ENCODE assay signal across 1 cellular context in the genomic region with DNA sequence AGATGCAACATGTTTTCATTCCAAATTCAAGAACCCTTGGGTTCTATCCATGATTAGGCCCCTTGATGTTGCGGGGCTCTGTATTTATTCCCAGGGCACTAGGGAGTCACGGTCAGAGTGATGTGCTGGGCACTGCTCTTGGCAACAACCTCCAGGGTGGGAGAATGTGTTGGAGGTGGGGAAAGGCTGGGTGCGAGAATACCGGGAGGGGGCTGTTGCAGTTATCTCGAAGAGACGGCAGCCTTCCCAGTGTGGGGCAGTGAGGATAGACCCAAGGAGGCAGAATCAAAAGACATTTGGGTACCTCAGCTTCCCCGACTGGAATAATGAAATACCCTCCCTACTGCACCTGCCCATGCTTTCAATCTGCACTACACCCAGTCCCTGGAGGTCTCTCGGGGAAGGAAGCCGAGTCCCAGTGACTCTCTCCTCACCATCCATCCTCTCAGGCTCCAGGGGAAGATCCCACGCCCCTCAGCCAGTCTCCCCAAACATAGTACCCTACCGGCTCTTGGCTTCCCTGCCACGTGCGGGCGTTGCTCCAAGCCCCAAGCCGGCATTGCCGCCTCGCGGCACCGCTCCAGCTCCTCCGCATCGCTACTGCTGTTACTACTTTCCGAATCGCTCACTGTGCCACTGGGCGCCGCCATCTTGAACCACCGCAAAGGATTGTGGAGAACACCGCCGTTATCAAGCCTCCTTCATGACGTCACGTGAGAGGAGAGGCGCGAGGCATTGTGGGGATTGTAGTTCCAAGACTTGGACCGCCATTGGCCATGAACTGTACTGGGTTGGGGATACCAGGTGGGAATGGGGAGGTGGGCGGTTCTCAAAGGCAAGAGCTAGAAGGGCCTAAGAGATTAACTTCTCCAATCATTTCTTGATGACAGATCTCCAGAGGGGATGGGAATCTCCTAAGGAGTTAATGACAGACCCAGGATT.
TF ChIP-seq lines count a peak whose summit lies in the region.

A gene with protein sequence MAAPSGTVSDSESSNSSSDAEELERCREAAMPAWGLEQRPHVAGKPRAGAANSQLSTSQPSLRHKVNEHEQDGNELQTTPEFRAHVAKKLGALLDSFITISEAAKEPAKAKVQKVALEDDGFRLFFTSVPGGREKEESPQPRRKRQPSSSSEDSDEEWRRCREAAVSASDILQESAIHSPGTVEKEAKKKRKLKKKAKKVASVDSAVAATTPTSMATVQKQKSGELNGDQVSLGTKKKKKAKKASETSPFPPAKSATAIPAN (minus strand): TSS at position 663 of the 942 bp plus-strand sequence. CDS start 13 bp downstream, at position 650.

TF ChIP-seq in HepG2, 621 proteins besides CTCF, POLR2A, EP300 and RAD21 (continued from another document and continues in another):
- TF ChIP-seq ZNF280B (CRISPR knock-in tag; IDR thresholded peaks at IDR 0.05; ENCODE audit: borderline replicate concordance) (peak; percentile 89; the same call in 1 of the 2 replicates), ZNF121 (CRISPR knock-in tag; IDR thresholded peaks at IDR 0.05) (no peak), CHCHD3 (CRISPR knock-in tag; IDR thresholded peaks at IDR 0.05) (no peak), MIXL1 (CRISPR knock-in tag; IDR thresholded peaks at IDR 0.05) (peak; percentile 65), ZNF619 (CRISPR knock-in tag; IDR thresholded peaks at IDR 0.05) (peak; percentile 83; the same call in 1 of the 2 replicates), IRF2 (CRISPR knock-in tag; IDR thresholded peaks at IDR 0.05) (peak; percentile 95), ZXDC (CRISPR knock-in tag; IDR thresholded peaks at IDR 0.05) (no peak), PHF21A (CRISPR knock-in tag; IDR thresholded peaks at IDR 0.05) (no peak), RXRB (CRISPR knock-in tag; IDR thresholded peaks at IDR 0.05; ENCODE audit: borderline replicate concordance) (peak; percentile 53; the same call in 1 of the 2 replicates), POLR2G (IDR thresholded peaks at IDR 0.05; ENCODE audit: low read depth, low read length) (peak; percentile 89), CCDC6 (CRISPR knock-in tag; IDR thresholded peaks at IDR 0.05) (no peak), ZNF691 (CRISPR knock-in tag; IDR thresholded peaks at IDR 0.05; ENCODE audit: borderline replicate concordance, low read depth) (no peak), TMF1 (CRISPR knock-in tag; IDR thresholded peaks at IDR 0.05; ENCODE audit: low read depth) (no peak), SOX13 (IDR thresholded peaks at IDR 0.05) (no peak), SOX13 (CRISPR knock-in tag; conservative IDR thresholded peaks at IDR 0.05 in 1 of 2, IDR thresholded peaks at IDR 0.05 in 1 of 2) (peak in 1 of 2 experiments; percentile 38; a peak in 1 of 4 replicates), PHF20 (CRISPR knock-in tag; IDR thresholded peaks at IDR 0.05) (peak; percentile 93), CBX5 (CRISPR knock-in tag; IDR thresholded peaks at IDR 0.05; ENCODE audit: borderline replicate concordance) (peak; percentile 77; the same call in 1 of the 2 replicates), ZNF550 (CRISPR knock-in tag; IDR thresholded peaks at IDR 0.05; ENCODE audit: borderline replicate concordance) (0 out of 2 replicates have a peak, but pooled peaks have one; percentile 72), RNF219 (CRISPR knock-in tag; IDR thresholded peaks at IDR 0.05) (no peak), ZNF670 (CRISPR knock-in tag; IDR thresholded peaks at IDR 0.05; ENCODE audit: borderline replicate concordance) (no peak), ETV6 (CRISPR knock-in tag; conservative IDR thresholded peaks at IDR 0.05) (no peak), HNRNPLL (IDR thresholded peaks at IDR 0.05; ENCODE audit: low read depth, low read length, poor library complexity, severe bottlenecking) (peak; percentile 48), DNMT3B (CRISPR knock-in tag; conservative IDR thresholded peaks at IDR 0.05) (0 out of 2 replicates have a peak, but pooled peaks have one; percentile 35), TIGD3 (CRISPR knock-in tag; IDR thresholded peaks at IDR 0.05; ENCODE audit: borderline replicate concordance) (no peak), TCF12 (IDR thresholded peaks at IDR 0.05) (no peak), TCF12 (CRISPR knock-in tag; IDR thresholded peaks at IDR 0.05) (no peak), ZNF24 (IDR thresholded peaks at IDR 0.05) (no peak), ZFP1 (CRISPR knock-in tag; IDR thresholded peaks at IDR 0.05) (no peak), ATF7-NPFF (CRISPR knock-in tag; IDR thresholded peaks at IDR 0.05; ENCODE audit: low read depth) (no peak), FIP1L1 (IDR thresholded peaks at IDR 0.05; ENCODE audit: borderline replicate concordance, insufficient read depth, low read depth, low read length) (no peak), ZFX (CRISPR knock-in tag; IDR thresholded peaks at IDR 0.05; ENCODE audit: low read depth) (no peak; the same call in 1 of the 2 replicates), NR0B2 (CRISPR knock-in tag; IDR thresholded peaks at IDR 0.05) (peak; percentile 89; the same call in 1 of the 2 replicates), CREB1 (IDR thresholded peaks at IDR 0.05) (peak; percentile 100), CREB1 (CRISPR knock-in tag; IDR thresholded peaks at IDR 0.05) (peak; percentile 99), CAMTA2 (CRISPR knock-in tag; IDR thresholded peaks at IDR 0.05; ENCODE audit: borderline replicate concordance) (no peak), CREM (IDR thresholded peaks at IDR 0.05) (peak; percentile 98), CREM (CRISPR knock-in tag; IDR thresholded peaks at IDR 0.05) (no peak; the same call in 1 of the 2 replicates), MXD4 (CRISPR knock-in tag; IDR thresholded peaks at IDR 0.05) (peak; percentile 85), SIN3B (IDR thresholded peaks at IDR 0.05; ENCODE audit: low read length) (peak; percentile 94), RXRA (CRISPR knock-in tag; IDR thresholded peaks at IDR 0.05) (0 out of 2 replicates have a peak, but pooled peaks have one; percentile 32), SRF (IDR thresholded peaks at IDR 0.05; ENCODE audit: low read depth, low read length) (no peak)
- TF ChIP-seq, protein P1, sequence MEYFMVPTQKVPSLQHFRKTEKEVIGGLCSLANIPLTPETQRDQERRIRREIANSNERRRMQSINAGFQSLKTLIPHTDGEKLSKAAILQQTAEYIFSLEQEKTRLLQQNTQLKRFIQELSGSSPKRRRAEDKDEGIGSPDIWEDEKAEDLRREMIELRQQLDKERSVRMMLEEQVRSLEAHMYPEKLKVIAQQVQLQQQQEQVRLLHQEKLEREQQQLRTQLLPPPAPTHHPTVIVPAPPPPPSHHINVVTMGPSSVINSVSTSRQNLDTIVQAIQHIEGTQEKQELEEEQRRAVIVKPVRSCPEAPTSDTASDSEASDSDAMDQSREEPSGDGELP (IDR thresholded peaks at IDR 0.05; ENCODE audit: borderline replicate concordance, low read depth), result no peak
- TF ChIP-seq, protein P2, sequence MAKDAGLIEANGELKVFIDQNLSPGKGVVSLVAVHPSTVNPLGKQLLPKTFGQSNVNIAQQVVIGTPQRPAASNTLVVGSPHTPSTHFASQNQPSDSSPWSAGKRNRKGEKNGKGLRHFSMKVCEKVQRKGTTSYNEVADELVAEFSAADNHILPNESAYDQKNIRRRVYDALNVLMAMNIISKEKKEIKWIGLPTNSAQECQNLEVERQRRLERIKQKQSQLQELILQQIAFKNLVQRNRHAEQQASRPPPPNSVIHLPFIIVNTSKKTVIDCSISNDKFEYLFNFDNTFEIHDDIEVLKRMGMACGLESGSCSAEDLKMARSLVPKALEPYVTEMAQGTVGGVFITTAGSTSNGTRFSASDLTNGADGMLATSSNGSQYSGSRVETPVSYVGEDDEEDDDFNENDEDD (CRISPR knock-in tag; IDR thresholded peaks at IDR 0.05; ENCODE audit: borderline replicate concordance), result no peak
- TF ChIP-seq, protein P3, sequence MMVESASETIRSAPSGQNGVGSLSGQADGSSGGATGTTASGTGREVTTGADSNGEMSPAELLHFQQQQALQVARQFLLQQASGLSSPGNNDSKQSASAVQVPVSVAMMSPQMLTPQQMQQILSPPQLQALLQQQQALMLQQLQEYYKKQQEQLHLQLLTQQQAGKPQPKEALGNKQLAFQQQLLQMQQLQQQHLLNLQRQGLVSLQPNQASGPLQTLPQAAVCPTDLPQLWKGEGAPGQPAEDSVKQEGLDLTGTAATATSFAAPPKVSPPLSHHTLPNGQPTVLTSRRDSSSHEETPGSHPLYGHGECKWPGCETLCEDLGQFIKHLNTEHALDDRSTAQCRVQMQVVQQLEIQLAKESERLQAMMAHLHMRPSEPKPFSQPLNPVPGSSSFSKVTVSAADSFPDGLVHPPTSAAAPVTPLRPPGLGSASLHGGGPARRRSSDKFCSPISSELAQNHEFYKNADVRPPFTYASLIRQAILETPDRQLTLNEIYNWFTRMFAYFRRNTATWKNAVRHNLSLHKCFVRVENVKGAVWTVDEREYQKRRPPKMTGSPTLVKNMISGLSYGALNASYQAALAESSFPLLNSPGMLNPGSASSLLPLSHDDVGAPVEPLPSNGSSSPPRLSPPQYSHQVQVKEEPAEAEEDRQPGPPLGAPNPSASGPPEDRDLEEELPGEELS (CRISPR knock-in tag; IDR thresholded peaks at IDR 0.05), result peak; percentile 30; the same call in 1 of the 2 replicates
